Comparison of ENCODE assay signal across 11 cellular contexts in the genomic region with DNA sequence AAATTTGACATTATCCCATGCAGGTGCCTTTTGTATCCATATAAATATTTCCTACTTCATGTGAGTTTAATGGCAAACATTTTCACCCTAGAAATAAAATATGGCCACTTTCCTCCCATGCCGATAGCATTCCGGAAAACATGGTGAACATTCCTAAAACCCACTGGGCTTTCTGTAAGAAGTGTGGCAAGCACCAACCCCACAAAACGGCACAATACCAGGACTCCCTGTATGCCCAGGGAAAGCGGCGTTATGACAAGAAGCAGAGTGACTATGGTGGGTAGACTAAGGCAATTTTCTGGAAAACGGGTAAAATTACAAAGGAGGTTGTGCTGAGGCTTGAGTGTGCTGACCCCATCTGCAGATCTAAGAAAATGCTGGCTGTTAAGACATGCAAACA. TPM values are rescaled to one million over a fixed set of nuclear protein-coding genes. Genes with fewer than 3 reads are reported as not detected.
DNase-seq lines count a peak whose midpoint lies in the region; ATAC-seq and TF ChIP-seq lines count a peak whose summit lies in the region.
"Had no signal": no experiment of that assay in that cellular context is flagged by ENCODE, and none has a peak within 500 bp of the region (broad histone marks: within the 10 kb centered on the region; RNA-seq: fewer than 3 reads in every experiment).

No MANE protein-coding gene starts in this region.

- peaks cover 95% of the 10 kb centered on the region for H3K79me2 ChIP-seq in MM.1S (ENCODE audit: low read length)

- peaks cover 12% of the 10 kb centered on the region for H3F3A ChIP-seq in MM.1S (ENCODE audit: insufficient read depth, low read length)

- no peak overlapping the region for H2AFZ ChIP-seq in MM.1S (ENCODE audit: low read length)

- H3K4me2 ChIP-seq in MM.1S (ENCODE audit: low read depth, low read length) = peak overlapping the region; percentile 89; the same call in 1 of the 2 replicates

- H3K9me3 ChIP-seq in MM.1S (replicated peaks; ENCODE audit: insufficient read depth, low read length) (no peaks in the 10 kb centered on the region), duodenal mucosa (ENCODE audit: control insufficient read depth in 1 of 2, low read length in 2 of 2) (no peaks in the 10 kb centered on the region)

- peak overlapping the region in 1 of 3 experiments; percentile 32 for H3K4me3 Mint-ChIP-seq in nephron

- H3K4me3 ChIP-seq in AG04449 (ENCODE audit: low read depth, low read length) (peak overlapping the region; percentile 50), MM.1S (ENCODE audit: low read length) (no peak overlapping the region), duodenal mucosa (ENCODE audit: low read depth in 1 of 2, low read length in 2 of 2) (peak overlapping the region; percentile 19 to 57)

- peak overlapping the region; percentile 83 to 93 (median 92) for H3K27ac Mint-ChIP-seq in nephron

- H3K27me3 ChIP-seq in MM.1S (replicated peaks; ENCODE audit: insufficient read depth, low read length) (no peaks in the 10 kb centered on the region), duodenal mucosa (ENCODE audit: control insufficient read depth in 1 of 2, insufficient read depth in 2 of 2, low read length in 2 of 2) (no peaks in the 10 kb centered on the region)

- POLR2A ChIA-PET in AG04449 (lab: Yijun Ruan, JAX) = interaction anchor here (1.0 to 6.1 kb wide), 4 partner anchors 8 to 75 kb away, joined by 3 to 40 read pairs (median 30); no protein-coding TSS in a partner anchor

- no peaks in the 10 kb centered on the region for H3K9me3 Mint-ChIP-seq in nephron
- H3K9me3 Mint-ChIP-seq: activated CD8-positive, alpha-beta T cell treated with anti-CD3 and anti-CD28 coated beads for 36 hours; stimulated activated naive CD8-positive, alpha-beta T cell treated with anti-CD3 and anti-CD28 coated beads, Interleukin-15, amount 100 ng/mL, for 72 hours had no signal

- H3K9ac ChIP-seq in MM.1S (ENCODE audit: low read length) (no peak overlapping the region), duodenal mucosa (ENCODE audit: low read depth in 1 of 2, low read length in 2 of 2) (peak overlapping the region in 1 of 2 donors; percentile 21)

- no peaks in the 10 kb centered on the region for H3K27me3 Mint-ChIP-seq in nephron (ENCODE audit: low read depth)
- H3K27me3 Mint-ChIP-seq: stimulated activated naive CD8-positive, alpha-beta T cell treated with anti-CD3 and anti-CD28 coated beads, Interleukin-15, amount 100 ng/mL, for 72 hours had no signal

- ATAC-seq in omental fat pad (ENCODE audit: low FRiP score) = no peak

- H3K9me2 ChIP-seq in MM.1S (replicated peaks; ENCODE audit: insufficient read depth, low read length) = no peaks in the 10 kb centered on the region

- H3K27ac ChIP-seq in MM.1S (ENCODE audit: low read length) (no peak overlapping the region), duodenal mucosa (ENCODE audit: low read depth, low read length) (no peak overlapping the region)

- H3K4me1 ChIP-seq in MM.1S (ENCODE audit: low read length) (peaks cover 9% of the 10 kb centered on the region), duodenal mucosa (ENCODE audit: control insufficient read depth in 1 of 2, insufficient read depth in 2 of 2, low read length in 2 of 2) (peaks cover 65 to 73% of the 10 kb centered on the region in 2 donors)

- H3K4me1 Mint-ChIP-seq in nephron = peaks cover 83% of the 10 kb centered on the region

- CTCF ChIA-PET in AG04449 (lab: Yijun Ruan, JAX) = no interaction called here

- H3K36me3 Mint-ChIP-seq in nephron (ENCODE audit: low read depth) = peaks cover 27% of the 10 kb centered on the region

- no peaks in the 10 kb centered on the region for H3K36me3 ChIP-seq in MM.1S (replicated peaks; ENCODE audit: insufficient read depth, low read length)
- peaks cover 7 to 9% of the 10 kb centered on the region in 2 donors for H3K36me3 ChIP-seq in duodenal mucosa (ENCODE audit: control insufficient read depth in 1 of 2, insufficient read depth in 2 of 2, low read length in 2 of 2)

- no peak for DNase-seq in AG04449 (ENCODE audit: low read depth, low spot score)
- no peak for DNase-seq in MM.1S
- DNase-seq in SW480 (ENCODE audit: low spot score) = no peak
- no peak for DNase-seq in omental fat pad (ENCODE audit: low spot score)
- no peak for DNase-seq in HuH-7 (ENCODE audit: low spot score)
- no peak for DNase-seq in NCI-H774 (lab: John Stamatoyannopoulos, UW)
- DNase-seq: activated CD8-positive, alpha-beta T cell treated with anti-CD3 and anti-CD28 coated beads for 36 hours; NCI-H1092; stimulated activated naive CD8-positive, alpha-beta T cell treated with anti-CD3 and anti-CD28 coated beads, Interleukin-15, amount 100 ng/mL, for 72 hours had no signal

- TF ChIP-seq CTCF in AG04449 (IDR thresholded peaks at IDR 0.05; ENCODE audit: insufficient read depth, low read length, missing control alignments) = no peak
- TF ChIP-seq CTCF in MM.1S (IDR thresholded peaks at IDR 0.05; ENCODE audit: low read length) = no peak
- no peak for TF ChIP-seq CTCF in nephron (IDR thresholded peaks at IDR 0.05; ENCODE audit: unreplicated experiment in 3 of 3)
- no peak for TF ChIP-seq CTCF in omental fat pad (IDR thresholded peaks at IDR 0.05)

- no peaks in the 10 kb centered on the region for H4K20me1 ChIP-seq in MM.1S (ENCODE audit: insufficient read depth, low read length)

RNA-seq across cellular contexts. Expression of a gene that starts 7.6 kb away (rescaled TPM):
- 1,000 to 10,000 TPM in 3 of 4 donors, 100 to 1,000 TPM in 1; 907 to 1,545 (median 1,123) TPM for total RNA-seq in omental fat pad
